ENCODE assay signal across 3 cellular contexts in genomic region chr5:35030426-35030825, GRCh38.
TF ChIP-seq lines count a peak whose summit lies in the region.

No MANE protein-coding gene starts in this region.

TF ChIP-seq in SK-N-SH, 30 proteins besides CTCF, POLR2A, EP300 and RAD21:
- TF ChIP-seq GABPA (IDR thresholded peaks at IDR 0.05; ENCODE audit: low read depth) = no peak
- no peak for TF ChIP-seq NFIC (IDR thresholded peaks at IDR 0.05; ENCODE audit: borderline replicate concordance)

TF ChIP-seq in SK-N-SH treated with all-trans-retinoic acid at 6 μM for 48 hours, 23 proteins besides CTCF, POLR2A, EP300 and RAD21:
- no peak for TF ChIP-seq OSR1 (CRISPR knock-in tag; IDR thresholded peaks at IDR 0.05)

TF ChIP-seq in GM12878, 131 proteins besides CTCF, POLR2A, EP300 and RAD21:
- TF ChIP-seq SMAD1 (IDR thresholded peaks at IDR 0.05; ENCODE audit: low read depth, partially characterized antibody) (no peak), ZBED1 (IDR thresholded peaks at IDR 0.05; ENCODE audit: borderline replicate concordance) (no peak), TBL1XR1 (IDR thresholded peaks at IDR 0.05; ENCODE audit: low read depth, low read length) (no peak), NBN (IDR thresholded peaks at IDR 0.05) (no peak), IKZF2 (IDR thresholded peaks at IDR 0.05) (no peak), KAT2A (conservative IDR thresholded peaks at IDR 0.05; ENCODE audit: control insufficient read depth, low read depth, low read length) (no peak), ATF3 (IDR thresholded peaks at IDR 0.05; ENCODE audit: borderline replicate concordance, extremely low read depth, low read depth, low read length) (no peak), SMARCA5 (IDR thresholded peaks at IDR 0.05) (no peak), MTA3 (IDR thresholded peaks at IDR 0.05; ENCODE audit: borderline replicate concordance, low read length) (no peak), MLLT1 (IDR thresholded peaks at IDR 0.05) (no peak), NRF1 (conservative IDR thresholded peaks at IDR 0.05; ENCODE audit: low read depth, low read length) (no peak), STAT3 (IDR thresholded peaks at IDR 0.05; ENCODE audit: low read depth, low read length) (no peak)
- TF ChIP-seq, protein P1, sequence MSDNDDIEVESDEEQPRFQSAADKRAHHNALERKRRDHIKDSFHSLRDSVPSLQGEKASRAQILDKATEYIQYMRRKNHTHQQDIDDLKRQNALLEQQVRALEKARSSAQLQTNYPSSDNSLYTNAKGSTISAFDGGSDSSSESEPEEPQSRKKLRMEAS (IDR thresholded peaks at IDR 0.05; ENCODE audit: low read depth, low read length) = no peak
- TF ChIP-seq, protein P2, sequence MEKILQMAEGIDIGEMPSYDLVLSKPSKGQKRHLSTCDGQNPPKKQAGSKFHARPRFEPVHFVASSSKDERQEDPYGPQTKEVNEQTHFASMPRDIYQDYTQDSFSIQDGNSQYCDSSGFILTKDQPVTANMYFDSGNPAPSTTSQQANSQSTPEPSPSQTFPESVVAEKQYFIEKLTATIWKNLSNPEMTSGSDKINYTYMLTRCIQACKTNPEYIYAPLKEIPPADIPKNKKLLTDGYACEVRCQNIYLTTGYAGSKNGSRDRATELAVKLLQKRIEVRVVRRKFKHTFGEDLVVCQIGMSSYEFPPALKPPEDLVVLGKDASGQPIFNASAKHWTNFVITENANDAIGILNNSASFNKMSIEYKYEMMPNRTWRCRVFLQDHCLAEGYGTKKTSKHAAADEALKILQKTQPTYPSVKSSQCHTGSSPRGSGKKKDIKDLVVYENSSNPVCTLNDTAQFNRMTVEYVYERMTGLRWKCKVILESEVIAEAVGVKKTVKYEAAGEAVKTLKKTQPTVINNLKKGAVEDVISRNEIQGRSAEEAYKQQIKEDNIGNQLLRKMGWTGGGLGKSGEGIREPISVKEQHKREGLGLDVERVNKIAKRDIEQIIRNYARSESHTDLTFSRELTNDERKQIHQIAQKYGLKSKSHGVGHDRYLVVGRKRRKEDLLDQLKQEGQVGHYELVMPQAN (conservative IDR thresholded peaks at IDR 0.05) = no peak
- TF ChIP-seq, protein P3, sequence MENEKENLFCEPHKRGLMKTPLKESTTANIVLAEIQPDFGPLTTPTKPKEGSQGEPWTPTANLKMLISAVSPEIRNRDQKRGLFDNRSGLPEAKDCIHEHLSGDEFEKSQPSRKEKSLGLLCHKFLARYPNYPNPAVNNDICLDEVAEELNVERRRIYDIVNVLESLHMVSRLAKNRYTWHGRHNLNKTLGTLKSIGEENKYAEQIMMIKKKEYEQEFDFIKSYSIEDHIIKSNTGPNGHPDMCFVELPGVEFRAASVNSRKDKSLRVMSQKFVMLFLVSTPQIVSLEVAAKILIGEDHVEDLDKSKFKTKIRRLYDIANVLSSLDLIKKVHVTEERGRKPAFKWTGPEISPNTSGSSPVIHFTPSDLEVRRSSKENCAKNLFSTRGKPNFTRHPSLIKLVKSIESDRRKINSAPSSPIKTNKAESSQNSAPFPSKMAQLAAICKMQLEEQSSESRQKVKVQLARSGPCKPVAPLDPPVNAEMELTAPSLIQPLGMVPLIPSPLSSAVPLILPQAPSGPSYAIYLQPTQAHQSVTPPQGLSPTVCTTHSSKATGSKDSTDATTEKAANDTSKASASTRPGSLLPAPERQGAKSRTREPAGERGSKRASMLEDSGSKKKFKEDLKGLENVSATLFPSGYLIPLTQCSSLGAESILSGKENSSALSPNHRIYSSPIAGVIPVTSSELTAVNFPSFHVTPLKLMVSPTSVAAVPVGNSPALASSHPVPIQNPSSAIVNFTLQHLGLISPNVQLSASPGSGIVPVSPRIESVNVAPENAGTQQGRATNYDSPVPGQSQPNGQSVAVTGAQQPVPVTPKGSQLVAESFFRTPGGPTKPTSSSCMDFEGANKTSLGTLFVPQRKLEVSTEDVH (IDR thresholded peaks at IDR 0.05; ENCODE audit: low read depth, partially characterized antibody) = no peak
